Comparison of ENCODE assay signal across 7 cellular contexts in the genomic region with DNA sequence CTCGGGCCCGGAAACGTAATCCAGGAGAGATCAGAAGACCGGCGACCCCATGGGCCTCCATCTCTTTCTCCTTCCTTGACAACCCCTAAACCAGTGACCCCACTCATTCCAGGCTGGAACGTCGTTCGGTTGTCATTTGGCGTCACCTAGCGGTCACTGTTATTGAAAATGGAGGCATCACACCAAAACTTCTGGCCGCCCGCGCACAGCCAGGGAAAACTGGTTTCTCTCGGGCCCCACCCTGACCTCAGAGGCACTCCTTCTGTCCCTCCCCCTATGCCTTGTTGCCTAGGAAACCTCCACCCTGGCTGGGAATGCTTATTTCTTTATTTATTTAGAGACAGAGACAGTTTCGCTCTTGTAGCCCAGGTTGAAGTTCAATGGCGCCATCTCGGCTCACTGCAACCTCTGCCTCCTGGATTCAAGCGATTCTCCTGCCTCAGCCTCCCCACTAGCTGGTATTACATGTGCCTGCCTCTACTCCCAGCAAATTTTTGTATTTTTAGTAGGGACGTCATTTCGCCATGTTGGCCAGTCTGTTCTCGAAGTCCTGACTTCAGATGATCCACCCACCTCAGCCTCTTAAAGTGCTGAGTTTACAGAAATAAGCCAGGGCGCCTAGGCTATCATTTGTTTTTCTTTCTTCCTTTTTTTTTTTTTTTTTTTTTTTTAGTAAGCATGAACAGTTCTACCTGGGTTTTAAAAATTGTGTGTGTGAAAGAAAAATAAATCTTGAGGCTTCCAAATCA.
A peak's percentile ranks its signal among the peaks of the same experiment; 100 is the strongest.
DNase-seq lines count a peak whose midpoint lies in the region; ATAC-seq and TF ChIP-seq lines count a peak whose summit lies in the region.
"Not testable (repeated sequence)": the region's sequence is repeated elsewhere in the genome, so short reads cannot be mapped to it uniquely, and the experiment has no call there.

No MANE protein-coding gene starts in this region.

- not testable (repeated sequence) for H3K27ac Mint-ChIP-seq in T-cell; effector memory CD8-positive, alpha-beta T cell

- H3K4me1 ChIP-seq in mucosa of descending colon (ENCODE audit: low read depth), result not testable (repeated sequence)

- intact Hi-C loops in mucosa of descending colon (cut with DNase I, micrococcal nuclease), result not testable (repeated sequence)

- DNase-seq in T-cell; effector memory CD8-positive, alpha-beta T cell; mucosa of descending colon: not testable (repeated sequence)

- H3K4me1 Mint-ChIP-seq in T-cell; effector memory CD8-positive, alpha-beta T cell (ENCODE audit: low read depth in 2 of 2): not testable (repeated sequence)

- TF ChIP-seq CTCF in mucosa of descending colon (IDR thresholded peaks at IDR 0.05), result not testable (repeated sequence)

- ATAC-seq in GM18870 (IDR thresholded peaks at IDR 0.05; ENCODE audit: unreplicated experiment), result peak; percentile 74
- ATAC-seq in GM21515 (IDR thresholded peaks at IDR 0.05; ENCODE audit: unreplicated experiment), result peak; percentile 54
- ATAC-seq in HG02798 (IDR thresholded peaks at IDR 0.05; ENCODE audit: poor library complexity, unreplicated experiment), result peak; percentile 66
- ATAC-seq in HG03196 (IDR thresholded peaks at IDR 0.05; ENCODE audit: unreplicated experiment), result peak; percentile 62
- ATAC-seq in T-cell (replicated peaks in 1 of 4), result peak; percentile 64 to 74 (median 69)
- peak; percentile 51 for ATAC-seq in effector memory CD8-positive, alpha-beta T cell (replicated peaks)
- peak; percentile 90 for ATAC-seq in mucosa of descending colon

- not testable (repeated sequence) for H3K4me3 ChIP-seq in mucosa of descending colon

- H3K4me3 Mint-ChIP-seq in T-cell; effector memory CD8-positive, alpha-beta T cell: not testable (repeated sequence)

- CTCF ChIA-PET in T-cell (lab: Charles Lee), result not testable (repeated sequence)

- not testable (repeated sequence) for H3K9me3 Mint-ChIP-seq in T-cell; effector memory CD8-positive, alpha-beta T cell

- H3K9me3 ChIP-seq in mucosa of descending colon, result not testable (repeated sequence)

- POLR2A ChIA-PET in T-cell (lab: Charles Lee), result not testable (repeated sequence)

- not testable (repeated sequence) for H3K36me3 Mint-ChIP-seq in T-cell; effector memory CD8-positive, alpha-beta T cell (ENCODE audit: insufficient read depth)

- not testable (repeated sequence) for H3K36me3 ChIP-seq in mucosa of descending colon (ENCODE audit: low read depth)

- H3K27me3 Mint-ChIP-seq in T-cell; effector memory CD8-positive, alpha-beta T cell: not testable (repeated sequence)
